In genomic region chr4:183314806-183315205, GRCh38 we compare ENCODE assay signal across 23 cellular contexts. TPM values are rescaled to one million over a fixed set of nuclear protein-coding genes. Genes with fewer than 3 reads are reported as not detected.
DNase-seq lines count a peak whose midpoint lies in the region; ATAC-seq, FAIRE-seq and TF ChIP-seq lines count a peak whose summit lies in the region.
"Had no signal": no experiment of that assay in that cellular context is flagged by ENCODE, and none has a peak within 500 bp of the region (broad histone marks: within the 10 kb centered on the region; RNA-seq: fewer than 3 reads in every experiment).

No MANE protein-coding gene starts in this region.

- no CpG with 5 or more reads among the region's 9 CpGs for WGBS in H9 (ENCODE audit: extremely low coverage, insufficient read length, low lambda C conversion rate)

- ATAC-seq in GM23338: no peak

- H2AFZ ChIP-seq in GM23338 (no peak overlapping the region), H9 (ENCODE audit: low read length) (no peak overlapping the region)

- H4K8ac ChIP-seq in H9 (replicated peaks; ENCODE audit: insufficient read length, low read depth, low read length): no peak overlapping the region

- H2BK12ac ChIP-seq in H9 (ENCODE audit: insufficient read length, low read depth, low read length): no peak overlapping the region

- H3K27ac Mint-ChIP-seq in GM23338 (peak overlapping the region; percentile 72; the same call in 1 of the 2 replicates), H9 (peak overlapping the region in 2 of 3 experiments; percentile 31 to 71; a peak in 4 of 7 replicates), nephron progenitor cell (peak overlapping the region; percentile 40)

- H3T11ph ChIP-seq in H9 (ENCODE audit: low read length): no peak overlapping the region

- H3K27me3 Mint-ChIP-seq in GM23338 (ENCODE audit: insufficient read depth, low read depth, poor library complexity) (no peaks in the 10 kb centered on the region), H9 (ENCODE audit: low read depth) (no peaks in the 10 kb centered on the region), nephron progenitor cell (ENCODE audit: low read depth, poor library complexity) (no peaks in the 10 kb centered on the region)
- H3K27me3 Mint-ChIP-seq: CD4-positive, alpha-beta memory T cell had no signal

- TF ChIP-seq CTCF in GM23338 (conservative IDR thresholded peaks at IDR 0.05; ENCODE audit: low read depth in 2 of 2): no peak
- no peak for TF ChIP-seq CTCF in H9 (conservative IDR thresholded peaks at IDR 0.05)
- no peak for TF ChIP-seq CTCF in nephron progenitor cell (IDR thresholded peaks at IDR 0.05)

- H4K20me1 ChIP-seq in GM23338 (replicated peaks; ENCODE audit: insufficient read depth): 0 out of 2 replicates have a peak, but pooled peaks cover 7% of the 10 kb centered on the region
- no peaks in the 10 kb centered on the region for H4K20me1 ChIP-seq in H9 (ENCODE audit: control insufficient read depth, insufficient read depth, insufficient read length)

- H3K9me3 Mint-ChIP-seq in GM23338 (no peaks in the 10 kb centered on the region), H9 (no peaks in the 10 kb centered on the region), nephron progenitor cell (no peaks in the 10 kb centered on the region)
- H3K9me3 Mint-ChIP-seq: CD4-positive, alpha-beta memory T cell had no signal

- H3K79me1 ChIP-seq in H9 (ENCODE audit: insufficient read depth, low read depth, low read length, poor library complexity, severe bottlenecking): no peaks in the 10 kb centered on the region

- no peak overlapping the region for H3K4me3 Mint-ChIP-seq in GM23338
- no peak overlapping the region for H3K4me3 Mint-ChIP-seq in H9
- no peak overlapping the region for H3K4me3 Mint-ChIP-seq in nephron progenitor cell
- H3K4me3 Mint-ChIP-seq: CD4-positive, alpha-beta memory T cell had no signal

- H4K91ac ChIP-seq in H9 (ENCODE audit: insufficient read length, low read depth, low read length): no peak overlapping the region

- H3K36me3 Mint-ChIP-seq in GM23338 (ENCODE audit: low read depth): peaks cover 41% of the 10 kb centered on the region
- H3K36me3 Mint-ChIP-seq in H9 (ENCODE audit: insufficient read depth in 1 of 3, low read depth in 3 of 3): peaks cover 22 to 70% (median 51%) of the 10 kb centered on the region in 3 experiments
- peaks cover 57% of the 10 kb centered on the region for H3K36me3 Mint-ChIP-seq in nephron progenitor cell (ENCODE audit: low read depth)

- H3K4me2 ChIP-seq in GM23338 (no peak overlapping the region), H9 (ENCODE audit: insufficient read depth, insufficient read length, low read length) (no peak overlapping the region)

- no peaks in the 10 kb centered on the region for H3K27me3 ChIP-seq in GM23338 (ENCODE audit: insufficient read depth)
- H3K27me3 ChIP-seq in H9 (ENCODE audit: insufficient read depth, low read length): no peaks in the 10 kb centered on the region

- H2AK5ac ChIP-seq in H9 (ENCODE audit: insufficient read length, low read length): no peak overlapping the region

- no peak overlapping the region for H2BK15ac ChIP-seq in H9 (ENCODE audit: low read depth, low read length)

- H3K36me3 ChIP-seq in GM23338 (ENCODE audit: insufficient read depth): peaks cover 16% of the 10 kb centered on the region; the same call in 1 of the 2 replicates

- no peaks in the 10 kb centered on the region for H3K4me1 ChIP-seq in GM23338 (ENCODE audit: insufficient read depth)
- no peaks in the 10 kb centered on the region for H3K4me1 ChIP-seq in H9 (ENCODE audit: insufficient read depth, low read length)

- no peak overlapping the region for H3K27ac ChIP-seq in GM23338 (ENCODE audit: low read depth)
- no peak overlapping the region for H3K27ac ChIP-seq in H9 (ENCODE audit: insufficient read length, low read depth, low read length)

- no peak overlapping the region for H3K4ac ChIP-seq in H9 (ENCODE audit: low read depth, low read length)

- no peaks in the 10 kb centered on the region for H3K23me2 ChIP-seq in H9 (ENCODE audit: insufficient read length, low read depth, low read length, poor library complexity, severe bottlenecking)

- no peaks in the 10 kb centered on the region for H3K9me3 ChIP-seq in H9 (ENCODE audit: control insufficient read depth, low read depth, low read length)

- H3K9ac ChIP-seq in H9 (ENCODE audit: extremely low read depth, insufficient read length, low read length): no peak overlapping the region

- no peaks in the 10 kb centered on the region for H3F3A ChIP-seq in GM23338 (replicated peaks; ENCODE audit: low read depth)

- H2BK20ac ChIP-seq in H9 (ENCODE audit: low read depth, low read length, poor library complexity, severe bottlenecking): no peak overlapping the region

- H3K9me2 ChIP-seq in GM23338 (ENCODE audit: insufficient read depth): no peaks in the 10 kb centered on the region

- DNase-seq in GM23338 (ENCODE audit: low spot score) (no peak), H9 (no peak), nephron progenitor cell (no peak), hippocampal formation (lab: John Stamatoyannopoulos, UW) (no peak), MV-4-11 (lab: John Stamatoyannopoulos, UW) (no peak), urothelium cell line (ENCODE audit: low spot score) (no peak)
- DNase-seq: C1 segment of cervical spinal cord; Calu3; CD4-positive, alpha-beta memory T cell; COR-L47; DMS53; DMS79 treated with DMSO at 0.1 percent for 48 hours; GF-D8; GOT3; HCEC 1CT had no signal

- no peak overlapping the region for H2BK120ac ChIP-seq in H9 (ENCODE audit: low read depth, low read length, poor library complexity, severe bottlenecking)

- H3K23ac ChIP-seq in H9 (ENCODE audit: insufficient read length, low read depth, low read length): no peak overlapping the region

- H4K5ac ChIP-seq in H9 (ENCODE audit: insufficient read length, low read depth, low read length): no peak overlapping the region

- H3K4me1 Mint-ChIP-seq in GM23338 (no peaks in the 10 kb centered on the region), H9 (no peaks in the 10 kb centered on the region), nephron progenitor cell (no peaks in the 10 kb centered on the region)

- H3K18ac ChIP-seq in H9 (ENCODE audit: insufficient read length, low read depth, low read length): no peak overlapping the region

- H3K4me3 ChIP-seq in GM23338: no peak overlapping the region

- FAIRE-seq in urothelium cell line (lab: Jason Lieb, UNC): no peak
- FAIRE-seq: GM12891, GM18507, H54 had no signal

- no peaks in the 10 kb centered on the region for H3K79me2 ChIP-seq in GM23338 (replicated peaks; ENCODE audit: insufficient read depth)
- no peaks in the 10 kb centered on the region; the same call in 1 of the 2 replicates for H3K79me2 ChIP-seq in H9 (ENCODE audit: insufficient read depth, low read length)

- H3K14ac ChIP-seq in H9 (ENCODE audit: insufficient read depth, low read length): no peak overlapping the region

- no peak overlapping the region for H2BK5ac ChIP-seq in H9 (ENCODE audit: insufficient read length, low read length)

- H3K56ac ChIP-seq in H9 (ENCODE audit: insufficient read length, low read depth, low read length): no peak overlapping the region

TF ChIP-seq in GM23338, 12 proteins besides CTCF, POLR2A, EP300 and RAD21 (continues in another document):
- TF ChIP-seq ZNF331 (CRISPR knock-in tag; IDR thresholded peaks at IDR 0.05; ENCODE audit: low read depth) (no peak), CREB1 (CRISPR knock-in tag; IDR thresholded peaks at IDR 0.05; ENCODE audit: low read depth) (no peak)

RNA-seq across cellular contexts. Expression of gene CLDN22, which starts 5.3 kb away (rescaled TPM):
- not detected in 2 replicates for total RNA-seq in GM23338 (2014; rRNA removed; shearing (Covaris generic))
- polyA plus RNA-seq in GM23338 (2016; fragmentation: Nextera tagmentation; extraction: Ambion mirVana): not detected in 2 replicates
- total RNA-seq in H9 (2021): not detected in 2 replicates
- total RNA-seq: A172; A673; Calu3; CD4-positive, alpha-beta memory T cell; Daoy; G401 had no signal
- polyA plus RNA-seq: CD4-positive, alpha-beta memory T cell had no signal

RNA-seq across cellular contexts. Expression of gene CLDN24, which starts 7.4 kb away (rescaled TPM):
- total RNA-seq in GM23338 (2014; rRNA removed; shearing (Covaris generic)): not detected in 2 replicates
- polyA plus RNA-seq in GM23338 (2016; fragmentation: Nextera tagmentation; extraction: Ambion mirVana): not detected in 2 replicates
- not detected in 2 replicates for total RNA-seq in H9 (2021)
- total RNA-seq: A172; A673; Calu3; CD4-positive, alpha-beta memory T cell; Daoy; G401 had no signal
- polyA plus RNA-seq: BJ; CD4-positive, alpha-beta memory T cell had no signal
